In genomic region chr5:35835796-35836742, GRCh38 we compare ENCODE assay signal across 23 cellular contexts. TPM values are rescaled to one million over a fixed set of nuclear protein-coding genes. Genes with fewer than 3 reads are reported as not detected.
A peak's percentile ranks its signal among the peaks of the same experiment; 100 is the strongest.
DNase-seq lines count a peak whose midpoint lies in the region; ATAC-seq and TF ChIP-seq lines count a peak whose summit lies in the region.
"Had no signal": no experiment of that assay in that cellular context is flagged by ENCODE, and none has a peak within 500 bp of the region (broad histone marks: within the 10 kb centered on the region; RNA-seq: fewer than 3 reads in every experiment).

No MANE protein-coding gene starts in this region.

- H3K36me3 ChIP-seq in CD4-positive, CD25-positive, alpha-beta regulatory T cell (ENCODE audit: control insufficient read depth, insufficient read depth, low read length): no peaks in the 10 kb centered on the region
- no peaks in the 10 kb centered on the region for H3K36me3 ChIP-seq in CD8-positive, alpha-beta memory T cell (ENCODE audit: insufficient read depth, low read length)
- no peaks in the 10 kb centered on the region for H3K36me3 ChIP-seq in uterus
- H3K36me3 ChIP-seq: adrenal gland, sigmoid colon, tibial nerve, WERI-Rb-1 had no signal

- H3K27me3 Mint-ChIP-seq in CD4-positive, CD25-positive, alpha-beta regulatory T cell: peaks cover 10% of the 10 kb centered on the region
- H3K27me3 Mint-ChIP-seq in CD8-positive, alpha-beta memory T cell: peaks cover 0 to 3% of the 10 kb centered on the region in 2 donors
- H3K27me3 Mint-ChIP-seq in activated naive CD8-positive, alpha-beta T cell: no peaks in the 10 kb centered on the region
- H3K27me3 Mint-ChIP-seq: memory B cell; naive B cell; stimulated activated naive B cell treated with anti-CD40 and anti-IgM and Interleukin-4, amounts not matched to agents 10 μg/mL and 1 μg/mL and 100 μg/mL, for 72 hours had no signal

- DNase-seq in CD4-positive, CD25-positive, alpha-beta regulatory T cell: peak in 1 of 3 donors; percentile 44
- no peak for DNase-seq in CD8-positive, alpha-beta memory T cell
- DNase-seq in stimulated activated naive CD4-positive, alpha-beta T cell treated with Interleukin-2 at 50 U/mL for 16 hours (lab: John Stamatoyannopoulos, UW): no peak
- DNase-seq in uterus (no peak), NCI-H345 treated with DMSO at 0.1 percent for 48 hours (lab: John Stamatoyannopoulos, UW; ENCODE audit: unreplicated experiment) (no peak)
- DNase-seq: adrenal gland; DND-41; naive B cell; NCI-H1105 treated with DMSO at 0.1 percent for 48 hours; NCI-H526; OCI-M1; posterior cingulate gyrus; SHP77; sigmoid colon; stimulated activated naive B cell treated with anti-CD40 and anti-IgM and Interleukin-4, amounts not matched to agents 10 μg/mL and 1 μg/mL and 100 μg/mL, for 72 hours; WERI-Rb-1 had no signal

- H3K27ac Mint-ChIP-seq in CD4-positive, CD25-positive, alpha-beta regulatory T cell: peak overlapping the region; percentile 42 to 97 (median 82)
- H3K27ac Mint-ChIP-seq in CD8-positive, alpha-beta memory T cell: peak overlapping the region; percentile 59 to 97 (median 92)
- H3K27ac Mint-ChIP-seq in activated naive CD8-positive, alpha-beta T cell: peak overlapping the region; percentile 99
- H3K27ac Mint-ChIP-seq: memory B cell; stimulated activated naive B cell treated with anti-CD40 and anti-IgM and Interleukin-4, amounts not matched to agents 10 μg/mL and 1 μg/mL and 100 μg/mL, for 72 hours had no signal

- intact Hi-C loops in uterus (cut with DNase I; ENCODE audit: low total_unique reads): no loop called here

- POLR2A ChIA-PET in CD8-positive, alpha-beta memory T cell (lab: Charles Lee): no interaction called here

- H3K36me3 Mint-ChIP-seq in CD4-positive, CD25-positive, alpha-beta regulatory T cell: peaks cover 6% of the 10 kb centered on the region
- H3K36me3 Mint-ChIP-seq in CD8-positive, alpha-beta memory T cell: peaks cover 0 to 16% (median 0%) of the 10 kb centered on the region in 3 donors
- peaks cover 9% of the 10 kb centered on the region for H3K36me3 Mint-ChIP-seq in activated naive CD8-positive, alpha-beta T cell
- H3K36me3 Mint-ChIP-seq: memory B cell; naive B cell; stimulated activated naive B cell treated with anti-CD40 and anti-IgM and Interleukin-4, amounts not matched to agents 10 μg/mL and 1 μg/mL and 100 μg/mL, for 72 hours had no signal

- ATAC-seq in CD4-positive, CD25-positive, alpha-beta regulatory T cell (ENCODE audit: low read depth in 2 of 2): peak; percentile 22 to 50
- ATAC-seq in HG03442 (IDR thresholded peaks at IDR 0.05; ENCODE audit: unreplicated experiment) (peak; percentile 73), HG03159 (IDR thresholded peaks at IDR 0.05; ENCODE audit: unreplicated experiment) (no peak)
- ATAC-seq: stimulated activated naive B cell treated with anti-CD40 and anti-IgM and Interleukin-4, amounts not matched to agents 10 μg/mL and 1 μg/mL and 100 μg/mL, for 72 hours had no signal

- H3K4me3 ChIP-seq in CD4-positive, CD25-positive, alpha-beta regulatory T cell (ENCODE audit: low read depth, low read length): peak overlapping the region; percentile 33
- peak overlapping the region; percentile 25 for H3K4me3 ChIP-seq in CD8-positive, alpha-beta memory T cell (ENCODE audit: low read length)
- H3K4me3 ChIP-seq in uterus: no peak overlapping the region
- H3K4me3 ChIP-seq: adrenal gland, sigmoid colon, tibial nerve had no signal

- no peaks in the 10 kb centered on the region for H3K9me3 ChIP-seq in CD4-positive, CD25-positive, alpha-beta regulatory T cell (ENCODE audit: control insufficient read depth in 2 of 2, low read length in 2 of 2)
- no peaks in the 10 kb centered on the region for H3K9me3 ChIP-seq in CD8-positive, alpha-beta memory T cell (ENCODE audit: low read length)
- H3K9me3 ChIP-seq in uterus: no peaks in the 10 kb centered on the region
- H3K9me3 ChIP-seq: adrenal gland, sigmoid colon, tibial nerve had no signal

- H3K4me3 Mint-ChIP-seq in CD4-positive, CD25-positive, alpha-beta regulatory T cell: peak overlapping the region in 2 of 4 donors; percentile 37 to 42
- H3K4me3 Mint-ChIP-seq in CD8-positive, alpha-beta memory T cell: peak overlapping the region; percentile 35 to 78 (median 66)
- peak overlapping the region; percentile 66 for H3K4me3 Mint-ChIP-seq in activated naive CD8-positive, alpha-beta T cell
- H3K4me3 Mint-ChIP-seq: memory B cell; stimulated activated naive B cell treated with anti-CD40 and anti-IgM and Interleukin-4, amounts not matched to agents 10 μg/mL and 1 μg/mL and 100 μg/mL, for 72 hours had no signal

- TF ChIP-seq POLR2A in uterus (IDR thresholded peaks at IDR 0.05): no peak

- peaks cover 3% of the 10 kb centered on the region for H3K27me3 ChIP-seq in CD4-positive, CD25-positive, alpha-beta regulatory T cell (ENCODE audit: control insufficient read depth, insufficient read depth, low read length)
- no peaks in the 10 kb centered on the region for H3K27me3 ChIP-seq in CD8-positive, alpha-beta memory T cell (ENCODE audit: insufficient read depth, low read length, poor library complexity, severe bottlenecking)
- no peaks in the 10 kb centered on the region for H3K27me3 ChIP-seq in uterus
- H3K27me3 ChIP-seq: adrenal gland, sigmoid colon, tibial nerve had no signal

- H3K4me1 ChIP-seq in CD4-positive, CD25-positive, alpha-beta regulatory T cell (ENCODE audit: control insufficient read depth, insufficient read depth, low read length, poor library complexity, severe bottlenecking): peaks cover 9% of the 10 kb centered on the region
- peaks cover 81% of the 10 kb centered on the region for H3K4me1 ChIP-seq in CD8-positive, alpha-beta memory T cell (ENCODE audit: insufficient read depth, low read length)
- H3K4me1 ChIP-seq in uterus: no peaks in the 10 kb centered on the region
- H3K4me1 ChIP-seq: adrenal gland, sigmoid colon, tibial nerve had no signal

- CTCF ChIA-PET in CD8-positive, alpha-beta memory T cell (lab: Charles Lee): interaction anchor here (0.8 to 1.1 kb wide), 2 partner anchors 11 to 18 kb away, joined by 4 read pairs; no protein-coding TSS in a partner anchor

- peaks cover 19 to 76% (median 44%) of the 10 kb centered on the region in 4 donors for H3K4me1 Mint-ChIP-seq in CD4-positive, CD25-positive, alpha-beta regulatory T cell
- H3K4me1 Mint-ChIP-seq in CD8-positive, alpha-beta memory T cell: peaks cover 64 to 98% (median 84%) of the 10 kb centered on the region in 3 donors
- peaks cover 94% of the 10 kb centered on the region for H3K4me1 Mint-ChIP-seq in activated naive CD8-positive, alpha-beta T cell (ENCODE audit: low read depth)
- H3K4me1 Mint-ChIP-seq: memory B cell, naive B cell had no signal

- no peak for TF ChIP-seq CTCF in uterus (IDR thresholded peaks at IDR 0.05)

- H3K9me3 Mint-ChIP-seq in CD4-positive, CD25-positive, alpha-beta regulatory T cell: peaks cover 0 to 3% (median 0%) of the 10 kb centered on the region in 7 donors
- H3K9me3 Mint-ChIP-seq in CD8-positive, alpha-beta memory T cell: no peaks in the 10 kb centered on the region
- H3K9me3 Mint-ChIP-seq in activated naive CD8-positive, alpha-beta T cell (ENCODE audit: low read depth): no peaks in the 10 kb centered on the region
- H3K9me3 Mint-ChIP-seq: memory B cell; naive B cell; stimulated activated naive B cell treated with anti-CD40 and anti-IgM and Interleukin-4, amounts not matched to agents 10 μg/mL and 1 μg/mL and 100 μg/mL, for 72 hours had no signal

- no peak overlapping the region for H3K27ac ChIP-seq in CD4-positive, CD25-positive, alpha-beta regulatory T cell (ENCODE audit: insufficient read depth, low read length, poor library complexity, severe bottlenecking)
- no peak overlapping the region for H3K27ac ChIP-seq in CD8-positive, alpha-beta memory T cell (ENCODE audit: low read depth, low read length)
- H3K27ac ChIP-seq in uterus: no peak overlapping the region
- H3K27ac ChIP-seq: adrenal gland, epithelial cell of prostate, sigmoid colon, tibial nerve, WERI-Rb-1 had no signal

RNA-seq across cellular contexts. Expression of gene IL7R, which starts 20.6 kb away (rescaled TPM):
- total RNA-seq in CD4-positive, CD25-positive, alpha-beta regulatory T cell: 394 TPM
- polyA plus RNA-seq in CD4-positive, CD25-positive, alpha-beta regulatory T cell: 100 to 1,000 TPM; 110 to 311 (median 212) TPM
- total RNA-seq in CD8-positive, alpha-beta memory T cell: 100 to 1,000 TPM; 272 to 289 TPM
- polyA plus RNA-seq in CD8-positive, alpha-beta memory T cell: 761 TPM
- total RNA-seq in uterus: 1 to 10 TPM; 1.3 to 5.4 (median 3.8) TPM
- total RNA-seq: H1 had no signal
- polyA plus RNA-seq: H1 had no signal

Comparison
In these comparisons a context has a peak if more than half of its experiments do, and no peak if none do; other contexts are left out.
1. H3K4me3 ChIP-seq: peak in CD4-positive, CD25-positive, alpha-beta regulatory T cell (single experiment) and CD8-positive, alpha-beta memory T cell (single experiment); none in uterus (0 of 2).
2. RNA of gene IL7R, which starts 20.6 kb away (total RNA-seq): 394 TPM in CD4-positive, CD25-positive, alpha-beta regulatory T cell (single experiment) and 272 to 289 TPM in CD8-positive, alpha-beta memory T cell; 1.3 to 5.4 TPM in uterus; every median in the first group is over 10 times any median in the second.
3. Peak in every context shown above with its lines, with median percentiles within 50 percentile points of each other: H3K27ac Mint-ChIP-seq.